ENCODE assay signal across 20 cellular contexts in genomic region chr14:32258574-32258973, GRCh38. TPM values are rescaled to one million over a fixed set of nuclear protein-coding genes. Genes with fewer than 3 reads are reported as not detected.
DNase-seq lines count a peak whose midpoint lies in the region; ATAC-seq and TF ChIP-seq lines count a peak whose summit lies in the region.
"Had no signal": no experiment of that assay in that cellular context is flagged by ENCODE, and none has a peak within 500 bp of the region (broad histone marks: within the 10 kb centered on the region; RNA-seq: fewer than 3 reads in every experiment).

No MANE protein-coding gene starts in this region.

- no peak for ATAC-seq in right cardiac atrium
- no peak for ATAC-seq in GM21576 (IDR thresholded peaks at IDR 0.05; ENCODE audit: unreplicated experiment)
- ATAC-seq: gastroesophageal sphincter had no signal

- H3K27me3 ChIP-seq in cardiac muscle cell (no peaks in the 10 kb centered on the region), right cardiac atrium (ENCODE audit: control insufficient read depth, insufficient read depth) (no peaks in the 10 kb centered on the region)
- H3K27me3 ChIP-seq: BLaER1 treated with 17β-estradiol and CSF1 and Interleukin-3, amounts not matched to agents 10 nM and 100 nM; gastroesophageal sphincter had no signal

- H3K9me3 ChIP-seq in cardiac muscle cell (ENCODE audit: low read depth) = no peaks in the 10 kb centered on the region
- H3K9me3 ChIP-seq in right cardiac atrium (ENCODE audit: control insufficient read depth, low read length) = no peaks in the 10 kb centered on the region

- no peak overlapping the region for H3K4me3 ChIP-seq in cardiac muscle cell
- no peak overlapping the region for H3K4me3 ChIP-seq in right cardiac atrium (ENCODE audit: low read length)
- H3K4me3 ChIP-seq: BLaER1 treated with 17β-estradiol and CSF1 and Interleukin-3, amounts not matched to agents 10 nM and 100 nM; gastroesophageal sphincter; skin epidermis had no signal

- H3K36me3 Mint-ChIP-seq in brain (peaks cover 9% of the 10 kb centered on the region), mesothelial cell of epicardium (peaks cover 7% of the 10 kb centered on the region)
- H3K36me3 Mint-ChIP-seq: activated naive CD4-positive, alpha-beta T cell treated with anti-CD3 and anti-CD28 coated beads, Interleukin-2, amount 10 ng/mL, durations not matched to agents 7 days and 5 days had no signal

- no peaks in the 10 kb centered on the region for H3K36me3 ChIP-seq in cardiac muscle cell
- H3K36me3 ChIP-seq: gastroesophageal sphincter had no signal

- intact Hi-C loops in right cardiac atrium (cut with DNase I) = loop anchor here in 3 of 4 donors (5.0 to 10.0 kb wide), 3 partner anchors 209 to 324 kb away; no protein-coding TSS in a partner anchor

- no peak for TF ChIP-seq CTCF in cardiac muscle cell (IDR thresholded peaks at IDR 0.05; ENCODE audit: low read depth, low read length)
- no peak for TF ChIP-seq CTCF in brain (conservative IDR thresholded peaks at IDR 0.05)
- TF ChIP-seq CTCF in mesothelial cell of epicardium (IDR thresholded peaks at IDR 0.05; ENCODE audit: unreplicated experiment) = no peak

- H3K27ac Mint-ChIP-seq in brain (peak overlapping the region in 3 of 5 experiments; percentile 73 to 97 (median 92)), mesothelial cell of epicardium (peak overlapping the region; percentile 78)
- H3K27ac Mint-ChIP-seq: naive B cell had no signal

- H3K27ac ChIP-seq in cardiac muscle cell (peak overlapping the region; percentile 42), right cardiac atrium (ENCODE audit: low read length) (no peak overlapping the region)
- H3K27ac ChIP-seq: BLaER1 treated with 17β-estradiol and CSF1 and Interleukin-3, amounts not matched to agents 10 nM and 100 nM had no signal

- WGBS in right cardiac atrium = 51% methylated on average over 2 of the region's 2 CpGs

- H3K4me3 Mint-ChIP-seq in brain (peak overlapping the region in 1 of 5 experiments; percentile 23), mesothelial cell of epicardium (no peak overlapping the region)
- H3K4me3 Mint-ChIP-seq: activated naive CD4-positive, alpha-beta T cell treated with anti-CD3 and anti-CD28 coated beads, Interleukin-2, amount 10 ng/mL, durations not matched to agents 7 days and 5 days; naive B cell had no signal

- H3K4me1 ChIP-seq in cardiac muscle cell (ENCODE audit: low read depth) = peaks cover 3% of the 10 kb centered on the region
- peaks cover 9% of the 10 kb centered on the region for H3K4me1 ChIP-seq in right cardiac atrium (ENCODE audit: control insufficient read depth, insufficient read depth, low read length)

- H3K4me1 Mint-ChIP-seq in brain (peaks cover 36% of the 10 kb centered on the region), mesothelial cell of epicardium (peaks cover 31% of the 10 kb centered on the region)
- H3K4me1 Mint-ChIP-seq: naive B cell had no signal

- DNase-seq in cardiac muscle cell (ENCODE audit: low read depth in 1 of 2, low spot score in 1 of 2) = peak in 1 of 2 donors; percentile 12
- no peak for DNase-seq in right cardiac atrium
- no peak for DNase-seq in mesothelial cell of epicardium (ENCODE audit: low spot score in 2 of 2, unreplicated experiment in 2 of 2)
- DNase-seq in glomerular visceral epithelial cell (ENCODE audit: extremely low spot score) = no peak
- DNase-seq in activated CD4-positive, CD25-positive, alpha-beta regulatory T cell (lab: John Stamatoyannopoulos, UW) = no peak
- DNase-seq in NCI-H1105 (lab: John Stamatoyannopoulos, UW) = no peak
- DNase-seq: activated CD4-positive, alpha-beta T cell treated with anti-CD3 and anti-CD28 coated beads, Interleukin-2, amount 10 ng/mL, durations not matched to agents 24 days and 14 days; activated naive CD4-positive, alpha-beta T cell treated with anti-CD3 and anti-CD28 coated beads, Interleukin-2, amount 10 ng/mL, durations not matched to agents 7 days and 5 days; cortex of kidney; left ventricle myocardium superior; naive B cell; NCI-H146; stimulated activated CD4-positive, alpha-beta T cell treated with anti-CD3 and anti-CD28 coated beads, Interleukin-4, amount 100 ng/mL, for 4 hours had no signal

- H3K27me3 Mint-ChIP-seq in brain = peaks cover 4% of the 10 kb centered on the region
- no peaks in the 10 kb centered on the region for H3K27me3 Mint-ChIP-seq in mesothelial cell of epicardium (ENCODE audit: low read depth)
- H3K27me3 Mint-ChIP-seq: activated CD4-positive, alpha-beta T cell treated with anti-CD3 and anti-CD28 coated beads, Interleukin-2, amount 10 ng/mL, durations not matched to agents 24 days and 14 days; activated naive CD4-positive, alpha-beta T cell treated with anti-CD3 and anti-CD28 coated beads, Interleukin-2, amount 10 ng/mL, durations not matched to agents 7 days and 5 days had no signal

- H3K9me3 Mint-ChIP-seq in brain (peaks cover 10 to 21% (median 15%) of the 10 kb centered on the region in 5 experiments), mesothelial cell of epicardium (peaks cover 16% of the 10 kb centered on the region)

RNA-seq across cellular contexts. Expression of gene RNU6-8, which starts 55.5 kb away (rescaled TPM):
- not detected in 2 replicates for total RNA-seq in cardiac muscle cell
- not detected in 2 replicates for polyA plus RNA-seq in cardiac muscle cell
- not detected for total RNA-seq in right cardiac atrium
- not detected for polyA plus RNA-seq in right cardiac atrium
- not detected for polyA plus RNA-seq in brain (ENCODE audit: insufficient read depth, low read depth, low replicate concordance)
- total RNA-seq in mesothelial cell of epicardium = not detected in 3 replicates
- total RNA-seq: A172; activated CD4-positive, alpha-beta T cell treated with anti-CD3 and anti-CD28 coated beads, Interleukin-2, amount 10 ng/mL, durations not matched to agents 24 days and 14 days; G401; gastroesophageal sphincter; left ventricle myocardium superior had no signal

RNA-seq across cellular contexts. Expression of gene RNU6-7, which starts 56.7 kb away (rescaled TPM):
- total RNA-seq in cardiac muscle cell = not detected in 2 replicates
- polyA plus RNA-seq in cardiac muscle cell = not detected in 2 replicates
- not detected for total RNA-seq in right cardiac atrium
- polyA plus RNA-seq in right cardiac atrium = not detected
- not detected for polyA plus RNA-seq in brain (ENCODE audit: insufficient read depth, low read depth, low replicate concordance)
- not detected in 3 replicates for total RNA-seq in mesothelial cell of epicardium
- total RNA-seq: A172; activated CD4-positive, alpha-beta T cell treated with anti-CD3 and anti-CD28 coated beads, Interleukin-2, amount 10 ng/mL, durations not matched to agents 24 days and 14 days; G401; gastroesophageal sphincter; left ventricle myocardium superior had no signal
